Comparison of ENCODE assay signal across 5 cellular contexts in the genomic region with DNA sequence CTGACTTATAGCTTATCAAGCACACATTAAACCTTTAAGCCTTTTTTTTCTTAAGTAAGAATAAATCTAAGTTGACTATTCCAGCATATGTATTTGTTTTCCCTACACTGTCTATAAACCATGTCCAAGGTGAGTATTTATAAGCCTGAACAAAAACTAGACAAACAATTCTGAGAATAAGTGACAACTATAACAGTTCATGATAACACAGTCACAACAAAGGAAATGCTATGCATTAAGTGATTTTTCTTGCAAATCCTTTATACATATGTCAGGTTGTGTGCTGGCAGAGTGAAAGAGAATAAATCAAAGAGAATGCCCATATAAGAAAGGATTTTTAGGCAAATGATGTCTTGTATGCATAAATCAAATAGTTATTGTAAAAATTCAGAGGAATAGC.
"Had no signal": no experiment of that assay in that cellular context is flagged by ENCODE, and none has a peak within 500 bp of the region (broad histone marks: within the 10 kb centered on the region; RNA-seq: fewer than 3 reads in every experiment).

No MANE protein-coding gene starts in this region.

- H3K27ac ChIP-seq: HL-60 had no signal

- H3K4me3 ChIP-seq: K562 had no signal

- DNase-seq: IMR-90, KBM-7, KG1 had no signal
